23 cellular contexts compared by ENCODE assay signal in the genomic region with DNA sequence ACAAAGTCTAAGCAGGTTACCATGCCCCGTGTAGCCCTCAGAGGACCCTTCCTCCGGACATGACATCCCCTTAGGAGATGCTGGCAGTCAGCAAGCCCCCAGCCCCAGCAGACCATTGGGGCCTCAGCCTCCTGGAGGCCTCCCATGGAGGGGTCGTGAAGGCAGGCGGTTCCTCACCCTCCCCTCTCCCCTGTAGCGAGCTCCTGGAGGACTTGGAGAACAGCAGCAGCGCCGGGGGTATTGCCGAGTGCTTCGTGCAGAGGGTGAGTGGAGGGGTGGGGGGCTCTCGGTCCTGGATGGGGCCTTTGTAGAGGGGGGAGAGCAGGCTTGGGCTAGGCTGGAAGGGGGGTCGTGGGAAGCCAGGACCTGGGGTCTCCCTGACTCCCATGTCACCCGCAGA. TPM values are rescaled to one million over a fixed set of nuclear protein-coding genes. Genes with fewer than 3 reads are reported as not detected.
A peak's percentile ranks its signal among the peaks of the same experiment; 100 is the strongest.
DNase-seq lines count a peak whose midpoint lies in the region; ATAC-seq and TF ChIP-seq lines count a peak whose summit lies in the region.
"Had no signal": no experiment of that assay in that cellular context is flagged by ENCODE, and none has a peak within 500 bp of the region (broad histone marks: within the 10 kb centered on the region; RNA-seq: fewer than 3 reads in every experiment).

No MANE protein-coding gene starts in this region.

- ATAC-seq in GM18867 (IDR thresholded peaks at IDR 0.05; ENCODE audit: unreplicated experiment), result no peak
- ATAC-seq: activated naive CD4-positive, alpha-beta T cell treated with anti-CD3 and anti-CD28 coated beads, Interleukin-2, amount 50 U/mL, for 72 hours; sciatic nerve; stimulated activated effector memory CD8-positive, alpha-beta T cell treated with anti-CD3 and anti-CD28 coated beads, Interleukin-12 subunit alpha, Interleukin-12 subunit beta, amount 100 ng/mL, for 72 hours had no signal

- CTCF ChIA-PET in MCF 10A (lab: Yijun Ruan, JAX), result interaction anchor here (0.5 to 1.1 kb wide), 5 partner anchors 9 to 233 kb away, joined by 3 to 4 read pairs (median 3); no protein-coding TSS in a partner anchor

- H3K27me3 ChIP-seq in breast epithelium, result no peaks in the 10 kb centered on the region
- H3K27me3 ChIP-seq in WERI-Rb-1 (ENCODE audit: insufficient read depth, low read depth, severe bottlenecking), result no peaks in the 10 kb centered on the region
- no peaks in the 10 kb centered on the region for H3K27me3 ChIP-seq in tibial nerve
- H3K27me3 ChIP-seq: BE2C, testis had no signal

- H3K27ac ChIP-seq in breast epithelium (peak overlapping the region; percentile 5 to 100), WERI-Rb-1 (peak overlapping the region; percentile 41; the same call in 1 of the 2 replicates), tibial nerve (peak overlapping the region in 3 of 4 donors; percentile 94 to 99 (median 95))
- H3K27ac ChIP-seq: testis had no signal

- H3K4me3 Mint-ChIP-seq in MCF 10A (ENCODE audit: unreplicated experiment) (no peak overlapping the region), neural crest cell (peak overlapping the region; percentile 74)
- H3K4me3 Mint-ChIP-seq: stimulated activated effector memory CD8-positive, alpha-beta T cell treated with anti-CD3 and anti-CD28 coated beads, Interleukin-12 subunit alpha, Interleukin-12 subunit beta, amount 100 ng/mL, for 72 hours had no signal

- H3K27ac Mint-ChIP-seq in MCF 10A (ENCODE audit: low read depth, unreplicated experiment) (no peak overlapping the region), neural crest cell (ENCODE audit: unreplicated experiment) (no peak overlapping the region)
- H3K27ac Mint-ChIP-seq: activated T-helper 1 cell treated with anti-CD3 and anti-CD28 coated beads, Interleukin-12 subunit alpha, Interleukin-12 subunit beta, Interleukin-2, Interleukin-4 antibody, amounts not matched to agents 30 ng/mL and 10 ng/mL and 1 ng/mL, durations not matched to agents 14 hours and 24 hours and 36 hours; stimulated activated effector memory CD8-positive, alpha-beta T cell treated with anti-CD3 and anti-CD28 coated beads, Interleukin-12 subunit alpha, Interleukin-12 subunit beta, amount 100 ng/mL, for 72 hours had no signal

- H3K9me3 Mint-ChIP-seq in MCF 10A (ENCODE audit: unreplicated experiment) (no peaks in the 10 kb centered on the region), neural crest cell (peaks cover 3% of the 10 kb centered on the region)
- H3K9me3 Mint-ChIP-seq: activated naive CD4-positive, alpha-beta T cell treated with anti-CD3 and anti-CD28 coated beads, Interleukin-2, amount 50 U/mL, for 72 hours; activated T-helper 1 cell treated with anti-CD3 and anti-CD28 coated beads, Interleukin-12 subunit alpha, Interleukin-12 subunit beta, Interleukin-2, Interleukin-4 antibody, amounts not matched to agents 30 ng/mL and 10 ng/mL and 1 ng/mL, durations not matched to agents 14 hours and 24 hours and 36 hours; stimulated activated effector memory CD8-positive, alpha-beta T cell treated with anti-CD3 and anti-CD28 coated beads, Interleukin-12 subunit alpha, Interleukin-12 subunit beta, amount 100 ng/mL, for 72 hours had no signal

- TF ChIP-seq CTCF in breast epithelium (IDR thresholded peaks at IDR 0.05), result no peak
- TF ChIP-seq CTCF in MCF 10A (IDR thresholded peaks at IDR 0.05; ENCODE audit: unreplicated experiment), result no peak
- TF ChIP-seq CTCF in WERI-Rb-1 (IDR thresholded peaks at IDR 0.05; ENCODE audit: low read depth, low read length), result no peak
- TF ChIP-seq CTCF in neural crest cell (conservative IDR thresholded peaks at IDR 0.05), result no peak
- no peak for TF ChIP-seq CTCF in tibial nerve (IDR thresholded peaks at IDR 0.05)

- no TSS peak for BruUV-seq in MCF 10A (replicated peaks; lab: Mats Ljungman, UMichigan)

- no peaks in the 10 kb centered on the region for H3K27me3 Mint-ChIP-seq in MCF 10A (ENCODE audit: insufficient read depth, unreplicated experiment)
- peaks cover 11% of the 10 kb centered on the region for H3K27me3 Mint-ChIP-seq in neural crest cell (ENCODE audit: low read depth)

- intact Hi-C loops in breast epithelium (cut with DNase I; ENCODE audit: low total_unique reads), result no loop called here
- intact Hi-C loops in MCF 10A (cut with micrococcal nuclease), result no loop called here

- DNase-seq in breast epithelium (ENCODE audit: low spot score in 2 of 2) (no peak), MCF 10A (ENCODE audit: unreplicated experiment) (no peak), WERI-Rb-1 (no peak), neural crest cell (ENCODE audit: low read depth, low spot score) (no peak), tibial nerve (ENCODE audit: low spot score in 2 of 2) (no peak)
- DNase-seq in stimulated activated CD8-positive, alpha-beta memory T cell treated with anti-CD3 and anti-CD28 coated beads, Interleukin-4, amount 100 ng/mL, for 48 hours, result no peak
- no peak for DNase-seq in activated CD4-positive, alpha-beta T cell treated with anti-CD3 and anti-CD28 coated beads for 4 hours
- DNase-seq: activated CD4-positive, alpha-beta T cell treated with anti-CD3 and anti-CD28 coated beads for 1 hour; BE2C; effector CD8-positive, alpha-beta T cell; kidney; NCI-H1092 treated with DMSO at 0.1 percent for 48 hours; NCI-H2029; NCI-H2227 treated with DMSO at 0.1 percent for 48 hours; NCI-H748 treated with DMSO at 0.1 percent for 48 hours; occipital lobe; SHP77; testis had no signal

- TF ChIP-seq EP300 in tibial nerve (IDR thresholded peaks at IDR 0.05), result no peak

- H3K4me1 Mint-ChIP-seq in MCF 10A (ENCODE audit: insufficient read depth, unreplicated experiment), result peaks cover 15% of the 10 kb centered on the region
- H3K4me1 Mint-ChIP-seq in neural crest cell, result peaks cover 36% of the 10 kb centered on the region

- WGBS in tibial nerve, 2 donors, result 60 to 82% methylated on average over 5 to 10 of the region's 12 CpGs

- H3K36me3 Mint-ChIP-seq in MCF 10A (ENCODE audit: insufficient read depth, unreplicated experiment) (peaks cover 13% of the 10 kb centered on the region), neural crest cell (ENCODE audit: low read depth) (peaks cover 8% of the 10 kb centered on the region)

- H3K4me1 ChIP-seq in breast epithelium (no peaks in the 10 kb centered on the region), tibial nerve (peaks cover 2 to 50% (median 25%) of the 10 kb centered on the region in 4 donors)

- H3K9me3 ChIP-seq in breast epithelium (no peaks in the 10 kb centered on the region), WERI-Rb-1 (ENCODE audit: severe bottlenecking) (no peaks in the 10 kb centered on the region), tibial nerve (no peaks in the 10 kb centered on the region)
- H3K9me3 ChIP-seq: BE2C, testis had no signal

- POLR2A ChIA-PET in MCF 10A (lab: Yijun Ruan, JAX), result interaction anchor here (0.7 kb wide), 1 partner anchor 12 kb away, joined by 3 read pairs; no protein-coding TSS in a partner anchor

- no peaks in the 10 kb centered on the region for H3K36me3 ChIP-seq in breast epithelium
- H3K36me3 ChIP-seq in WERI-Rb-1, result peaks cover 56% of the 10 kb centered on the region
- peaks cover 0 to 55% (median 0%) of the 10 kb centered on the region in 3 donors for H3K36me3 ChIP-seq in tibial nerve

- no peak for TF ChIP-seq POLR2A in breast epithelium (IDR thresholded peaks at IDR 0.05)
- TF ChIP-seq POLR2A in tibial nerve (IDR thresholded peaks at IDR 0.05), result no peak

- H3K4me3 ChIP-seq in breast epithelium (peak overlapping the region in 1 of 3 donors; percentile 98), WERI-Rb-1 (ENCODE audit: low read depth, low read length) (no peak overlapping the region), tibial nerve (peak overlapping the region in 1 of 4 donors; percentile 66)
- H3K4me3 ChIP-seq: testis had no signal

RNA-seq across cellular contexts. Expression of a gene that starts 3.7 kb away (rescaled TPM):
- 10 to 100 TPM in 2 of 3 donors, 1 to 10 TPM in 1; 8.0 to 11.8 (median 10.2) TPM for total RNA-seq in breast epithelium
- 19.2 and 19.6 TPM in 2 replicates for total RNA-seq in MCF 10A (2022)
- total RNA-seq in neural crest cell, result 120 and 135 TPM in 2 replicates
- 10 to 100 TPM; 20.1 to 62.1 (median 35.6) TPM for total RNA-seq in tibial nerve

RNA-seq across cellular contexts. Expression of a gene that starts 9.5 kb away (rescaled TPM):
- total RNA-seq in breast epithelium (100 to 1,000 TPM in 2 of 3 donors, 10 to 100 TPM in 1; 91.7 to 299 (median 143) TPM), MCF 10A (2022) (83.7 and 98.4 TPM in 2 replicates), neural crest cell (4.0 TPM in 2 replicates), tibial nerve (100 to 1,000 TPM; 125 to 274 (median 178) TPM)

RNA-seq across cellular contexts. Expression of a gene that starts 19.6 kb away (rescaled TPM):
- total RNA-seq in breast epithelium (1,000 to 10,000 TPM; 1,681 to 3,245 (median 1,756) TPM), MCF 10A (2022) (2,837 and 2,909 TPM in 2 replicates), neural crest cell (2,020 and 2,116 TPM in 2 replicates), tibial nerve (1,000 to 10,000 TPM; 1,048 to 1,762 (median 1,462) TPM)

RNA-seq across cellular contexts. Expression of a gene that starts 25.0 kb away (rescaled TPM):
- 10 to 100 TPM; 36.6 to 49.5 (median 47.3) TPM for total RNA-seq in breast epithelium
- total RNA-seq in MCF 10A (2022), result 24.3 and 31.7 TPM in 2 replicates
- 37.3 and 40.3 TPM in 2 replicates for total RNA-seq in neural crest cell
- 10 to 100 TPM; 32.9 to 52.5 (median 37.6) TPM for total RNA-seq in tibial nerve

RNA-seq across cellular contexts. Expression of a gene that starts 25.2 kb away (rescaled TPM):
- 10 to 100 TPM; 41.3 to 49.5 (median 45.2) TPM for total RNA-seq in breast epithelium
- total RNA-seq in MCF 10A (2022), result 47.0 and 48.5 TPM in 2 replicates
- 62.9 and 67.3 TPM in 2 replicates for total RNA-seq in neural crest cell
- 10 to 100 TPM; 30.8 to 48.3 (median 44.3) TPM for total RNA-seq in tibial nerve

Comparison
In these comparisons a context has a peak if more than half of its experiments do, and no peak if none do; other contexts are left out.
1. H3K27ac ChIP-seq: peak in every context shown above with its lines; median percentile 95 in tibial nerve; 52 in breast epithelium; 41 in WERI-Rb-1.
2. RNA of a gene that starts 9.5 kb away (total RNA-seq): 125 to 274 TPM in tibial nerve, 91.7 to 299 TPM in breast epithelium and 83.7 to 98.4 TPM in MCF 10A; 4.0 TPM in neural crest cell; every median in the first group is over 10 times any median in the second.